In the genomic region with DNA sequence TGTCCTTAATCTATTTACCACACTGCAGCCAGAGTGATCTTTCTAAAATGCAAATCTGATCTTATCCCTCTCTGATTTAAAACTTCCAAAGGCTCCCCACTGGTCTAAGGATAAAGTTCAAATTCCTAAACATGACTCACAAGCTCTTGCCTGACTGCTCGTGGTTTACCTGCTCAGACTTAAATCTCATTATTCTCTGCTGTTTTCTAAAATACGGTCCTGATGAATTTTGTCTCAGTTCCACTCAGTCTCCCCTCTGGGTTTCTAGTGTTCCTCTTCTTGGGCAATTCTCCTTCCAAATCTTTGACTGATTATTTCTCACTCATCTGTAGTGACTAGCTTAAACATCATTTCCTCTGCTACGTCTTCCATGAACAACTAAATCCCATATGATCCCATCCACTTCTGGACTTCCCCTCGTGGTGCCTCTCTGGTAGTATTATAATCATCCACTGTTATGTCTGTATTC, we compare ENCODE assay signal across 13 cellular contexts.
A peak's percentile ranks its signal among the peaks of the same experiment; 100 is the strongest.
DNase-seq lines count a peak whose midpoint lies in the region; ATAC-seq and TF ChIP-seq lines count a peak whose summit lies in the region.
"Had no signal": no experiment of that assay in that cellular context is flagged by ENCODE, and none has a peak within 500 bp of the region (broad histone marks: within the 10 kb centered on the region; RNA-seq: fewer than 3 reads in every experiment).

No MANE protein-coding gene starts in this region.

- POLR2A ChIA-PET in Caco-2 (lab: Charles Lee), result interaction anchor here (0.6 kb wide), 1 partner anchor 44 kb away, joined by 3 read pairs; no protein-coding TSS in a partner anchor
- POLR2A ChIA-PET in PC-3 (lab: Charles Lee; ENCODE audit: unreplicated experiment), result interaction anchor here (1.5 kb wide), 1 partner anchor 108 kb away, joined by 3 read pairs; the partner anchor contains the start of gene P3H2

- H3K9me2 ChIP-seq in PC-3 (replicated peaks; ENCODE audit: low read length), result no peaks in the 10 kb centered on the region

- BruUV-seq in Caco-2 (replicated peaks; lab: Mats Ljungman, UMichigan), result no TSS peak
- BruUV-seq in PC-3 (replicated peaks; lab: Mats Ljungman, UMichigan), result TSS peak; percentile 64

- CTCF ChIA-PET in Caco-2 (lab: Charles Lee), result interaction anchor here (0.8 to 1.1 kb wide), 3 partner anchors 20 to 109 kb away, joined by 3 to 4 read pairs (median 4); partner anchors contain the start of gene P3H2
- CTCF ChIA-PET in PC-3 (lab: Charles Lee), result interaction anchor here (0.6 to 1.5 kb wide), 5 partner anchors 16 to 204 kb away, joined by 3 to 8 read pairs (median 4); partner anchors contain the start of gene P3H2

- H3K36me3 ChIP-seq in Caco-2 (ENCODE audit: control insufficient read depth, insufficient read depth, low read length) (no peaks in the 10 kb centered on the region), PC-3 (ENCODE audit: low read depth, low read length) (no peaks in the 10 kb centered on the region), endodermal cell (ENCODE audit: control insufficient read depth, insufficient read depth, low read length) (peaks cover 46% of the 10 kb centered on the region)
- H3K36me3 ChIP-seq: heart right ventricle had no signal

- H3F3A ChIP-seq in PC-3 (ENCODE audit: low read length, unreplicated experiment), result peaks cover 20% of the 10 kb centered on the region

- DNase-seq in Caco-2 (peak in 1 of 2 experiments; percentile 53), PC-3 (peak; percentile 86), endodermal cell (peak; percentile 60), mesothelial cell of epicardium (ENCODE audit: low spot score in 2 of 2, unreplicated experiment in 2 of 2) (no peak), GM10266 (ENCODE audit: extremely low spot score) (no peak)
- DNase-seq in activated CD8-positive, alpha-beta memory T cell treated with anti-CD3 and anti-CD28 coated beads for 24 hours, result no peak
- no peak for DNase-seq in stimulated activated CD4-positive, alpha-beta T cell treated with anti-CD3 and anti-CD28 coated beads, Interleukin-4, amount 100 ng/mL, for 24 hours
- DNase-seq: activated B cell treated with CpG ODN at 0.5 μM for 24 hours; CD4-positive, alpha-beta T cell; heart right ventricle had no signal

- intact Hi-C loops in Caco-2 (cut with micrococcal nuclease; ENCODE audit: unreplicated experiment), result loop anchor here (2.0 to 5.0 kb wide), 2 partner anchors 45 to 184 kb away; no protein-coding TSS in a partner anchor
- intact Hi-C loops in PC-3 (cut with micrococcal nuclease), result loop anchor here (1.0 to 10.0 kb wide), 3 partner anchors 9 to 412 kb away; no protein-coding TSS in a partner anchor

- H3K4me1 Mint-ChIP-seq in Caco-2 (ENCODE audit: low read depth, unreplicated experiment) (peaks cover 53% of the 10 kb centered on the region), endodermal cell (peaks cover 53% of the 10 kb centered on the region), mesothelial cell of epicardium (peaks cover 36% of the 10 kb centered on the region)
- H3K4me1 Mint-ChIP-seq: activated B cell treated with CpG ODN at 0.5 μM for 24 hours had no signal

- H3K27ac ChIP-seq in PC-3 (ENCODE audit: low read length), result peak overlapping the region; percentile 91
- peak overlapping the region; percentile 18 for H3K27ac ChIP-seq in endodermal cell (ENCODE audit: low read depth, low read length)
- H3K27ac ChIP-seq: heart right ventricle, KMS-11 had no signal

- peak; percentile 84 for ATAC-seq in PC-3
- ATAC-seq in HG02642 (IDR thresholded peaks at IDR 0.05; ENCODE audit: poor library complexity, unreplicated experiment), result no peak
- ATAC-seq: heart right ventricle had no signal

- H3K4me1 ChIP-seq in Caco-2 (peaks cover 55% of the 10 kb centered on the region), PC-3 (ENCODE audit: insufficient read depth, low read length) (peaks cover 42% of the 10 kb centered on the region), endodermal cell (ENCODE audit: control insufficient read depth, insufficient read depth, low read length) (peaks cover 24% of the 10 kb centered on the region)

- peak overlapping the region; percentile 48 for H3K9ac ChIP-seq in PC-3 (ENCODE audit: low read length)
- H3K9ac ChIP-seq in endodermal cell (ENCODE audit: extremely low read depth, low read length, poor library complexity, severe bottlenecking), result peak overlapping the region; percentile 4
- H3K9ac ChIP-seq: KMS-11 had no signal

- H4K20me1 ChIP-seq in PC-3 (ENCODE audit: low read length), result no peaks in the 10 kb centered on the region

- WGBS in endodermal cell (ENCODE audit: insufficient coverage in 1 of 2, insufficient read length in 1 of 2), 2 experiments, result 9 to 20% methylated on average over 3 to 4 of the region's 4 CpGs

- H3K36me3 Mint-ChIP-seq in Caco-2 (ENCODE audit: insufficient read depth, unreplicated experiment), result peaks cover 12% of the 10 kb centered on the region
- peaks cover 14% of the 10 kb centered on the region for H3K36me3 Mint-ChIP-seq in endodermal cell (ENCODE audit: low read depth)
- H3K36me3 Mint-ChIP-seq in mesothelial cell of epicardium, result no peaks in the 10 kb centered on the region
- H3K36me3 Mint-ChIP-seq: activated naive CD8-positive, alpha-beta T cell had no signal

- no peaks in the 10 kb centered on the region for H3K27me3 Mint-ChIP-seq in Caco-2 (ENCODE audit: insufficient read depth, unreplicated experiment)
- H3K27me3 Mint-ChIP-seq in endodermal cell (ENCODE audit: insufficient read depth), result no peaks in the 10 kb centered on the region
- H3K27me3 Mint-ChIP-seq in mesothelial cell of epicardium (ENCODE audit: low read depth), result no peaks in the 10 kb centered on the region
- H3K27me3 Mint-ChIP-seq: activated B cell treated with CpG ODN at 0.5 μM for 24 hours had no signal

- H3K4me3 Mint-ChIP-seq in Caco-2 (ENCODE audit: unreplicated experiment) (peak overlapping the region; percentile 43), endodermal cell (peak overlapping the region; percentile 14), mesothelial cell of epicardium (no peak overlapping the region)
- H3K4me3 Mint-ChIP-seq: activated B cell treated with CpG ODN at 0.5 μM for 24 hours; activated naive CD8-positive, alpha-beta T cell; CD4-positive, alpha-beta T cell had no signal

- H3K9me3 ChIP-seq in Caco-2 (no peaks in the 10 kb centered on the region), PC-3 (ENCODE audit: low read length) (no peaks in the 10 kb centered on the region), endodermal cell (ENCODE audit: control insufficient read depth, low read length) (no peaks in the 10 kb centered on the region)
- H3K9me3 ChIP-seq: heart right ventricle had no signal

- H3K9me3 Mint-ChIP-seq in Caco-2 (ENCODE audit: unreplicated experiment) (no peaks in the 10 kb centered on the region), endodermal cell (no peaks in the 10 kb centered on the region), mesothelial cell of epicardium (no peaks in the 10 kb centered on the region)
- H3K9me3 Mint-ChIP-seq: activated B cell treated with CpG ODN at 0.5 μM for 24 hours had no signal

- H3K27ac Mint-ChIP-seq in Caco-2 (ENCODE audit: unreplicated experiment), result peak overlapping the region; percentile 78
- peak overlapping the region; percentile 88 for H3K27ac Mint-ChIP-seq in endodermal cell
- peak overlapping the region; percentile 43 for H3K27ac Mint-ChIP-seq in mesothelial cell of epicardium
- H3K27ac Mint-ChIP-seq: activated B cell treated with CpG ODN at 0.5 μM for 24 hours; activated naive CD8-positive, alpha-beta T cell; CD4-positive, alpha-beta T cell had no signal

- TF ChIP-seq CTCF in Caco-2 (IDR thresholded peaks at IDR 0.05; ENCODE audit: insufficient read depth in 1 of 2, low read depth in 1 of 2, low read length in 1 of 2, severe bottlenecking in 1 of 2, unreplicated experiment in 1 of 2) (no peak), PC-3 (conservative IDR thresholded peaks at IDR 0.05; ENCODE audit: low read depth, low read length) (no peak), endodermal cell (conservative IDR thresholded peaks at IDR 0.05) (no peak), mesothelial cell of epicardium (IDR thresholded peaks at IDR 0.05; ENCODE audit: unreplicated experiment) (no peak), GM10266 (IDR thresholded peaks at IDR 0.05; ENCODE audit: control insufficient read depth, insufficient read depth, low read depth, missing control alignments) (no peak)

- H3K79me2 ChIP-seq in PC-3 (ENCODE audit: low read length), result no peaks in the 10 kb centered on the region

- peak overlapping the region; percentile 92 for H3K4me2 ChIP-seq in PC-3 (ENCODE audit: low read length)
- H3K4me2 ChIP-seq: KMS-11 had no signal

- H3K27me3 ChIP-seq in Caco-2 (replicated peaks; ENCODE audit: control insufficient read depth, insufficient read depth, low read length), result no peaks in the 10 kb centered on the region
- no peaks in the 10 kb centered on the region for H3K27me3 ChIP-seq in PC-3 (ENCODE audit: low read length)
- H3K27me3 ChIP-seq in endodermal cell (ENCODE audit: control insufficient read depth, insufficient read depth, low read length, poor library complexity, severe bottlenecking), result no peaks in the 10 kb centered on the region
- H3K27me3 ChIP-seq: heart right ventricle had no signal

- no peak overlapping the region for H3K4me3 ChIP-seq in Caco-2 (ENCODE audit: low read depth, low read length)
- H3K4me3 ChIP-seq in PC-3 (ENCODE audit: low read length), result peak overlapping the region; percentile 67
- H3K4me3 ChIP-seq in endodermal cell (ENCODE audit: low read length), result peak overlapping the region; percentile 63
- H3K4me3 ChIP-seq: heart right ventricle had no signal

- peak overlapping the region; percentile 78 for H2AFZ ChIP-seq in PC-3 (ENCODE audit: low read length)

Comparison
In these comparisons a context has a peak if more than half of its experiments do, and no peak if none do; other contexts are left out.
1. DNase-seq: peak in PC-3 (single experiment) and endodermal cell (single experiment); none in mesothelial cell of epicardium (0 of 2), activated CD8-positive, alpha-beta memory T cell treated with anti-CD3 and anti-CD28 coated beads for 24 hours (single experiment), stimulated activated CD4-positive, alpha-beta T cell treated with anti-CD3 and anti-CD28 coated beads, Interleukin-4, amount 100 ng/mL, for 24 hours (single experiment) and GM10266 (single experiment).
2. Peak in every context shown above with its lines, with median percentiles within 50 percentile points of each other: H3K27ac Mint-ChIP-seq.